Comparison of ENCODE assay signal across 8 cellular contexts in genomic region chr10:8053446-8054242, GRCh38. TPM values are rescaled to one million over a fixed set of nuclear protein-coding genes. Genes with fewer than 3 reads are reported as not detected.
DNase-seq lines count a peak whose midpoint lies in the region; ATAC-seq, FAIRE-seq and TF ChIP-seq lines count a peak whose summit lies in the region.

No MANE protein-coding gene starts in this region.

- no peaks in the 10 kb centered on the region for H3K79me2 ChIP-seq in osteoblast (ENCODE audit: insufficient read depth, low read length)

- H4K20me1 ChIP-seq in osteoblast (ENCODE audit: insufficient read depth, low read length), result no peaks in the 10 kb centered on the region

- no peak for FAIRE-seq in frontal cortex (lab: Jason Lieb, UNC)

- peak overlapping the region; percentile 77 for H3K4me2 ChIP-seq in osteoblast (ENCODE audit: insufficient read depth, low read length)

- peak; percentile 35 for DNase-seq in Panc1 (ENCODE audit: low read depth, low spot score)
- peak; percentile 89 for DNase-seq in activated T-helper 2 cell treated with anti-CD3 and anti-CD28 coated beads, Interferon-gamma antibody, Interleukin-2, Interleukin-4, amounts not matched to agents 10 μg/mL and 5 μg/mL and 100 μg/mL, durations not matched to agents 14 hours and 24 hours and 36 hours (ENCODE audit: low spot score)
- DNase-seq in frontal cortex (ENCODE audit: low spot score in 2 of 2), result peak; percentile 82 to 83
- DNase-seq in osteoblast (ENCODE audit: insufficient read length, low spot score, missing footprints), result peak; percentile 99
- no peak for DNase-seq in thoracic aorta (ENCODE audit: low spot score)

- no peaks in the 10 kb centered on the region for H3K9me3 ChIP-seq in Panc1 (ENCODE audit: control insufficient read depth, insufficient read depth, low read depth, low read length)
- H3K9me3 ChIP-seq in osteoblast (ENCODE audit: low read depth, low read length), result no peaks in the 10 kb centered on the region
- H3K9me3 ChIP-seq in thoracic aorta, result no peaks in the 10 kb centered on the region

- no peaks in the 10 kb centered on the region for H3K36me3 ChIP-seq in Panc1 (ENCODE audit: control insufficient read depth, insufficient read depth, low read length)
- no peaks in the 10 kb centered on the region for H3K36me3 ChIP-seq in osteoblast (ENCODE audit: insufficient read depth, low read length)
- no peaks in the 10 kb centered on the region for H3K36me3 ChIP-seq in thoracic aorta

- H3K4me1 Mint-ChIP-seq in activated T-helper 2 cell treated with anti-CD3 and anti-CD28 coated beads, Interferon-gamma antibody, Interleukin-2, Interleukin-4, amounts not matched to agents 10 μg/mL and 5 μg/mL and 100 μg/mL, durations not matched to agents 14 hours and 24 hours and 36 hours (ENCODE audit: low read depth), result peaks cover 13% of the 10 kb centered on the region

- peak overlapping the region; percentile 95 for H3K27ac Mint-ChIP-seq in activated T-helper 2 cell treated with anti-CD3 and anti-CD28 coated beads, Interferon-gamma antibody, Interleukin-2, Interleukin-4, amounts not matched to agents 10 μg/mL and 5 μg/mL and 100 μg/mL, durations not matched to agents 14 hours and 24 hours and 36 hours

- H3K4me1 ChIP-seq in Panc1 (ENCODE audit: control insufficient read depth, insufficient read depth, low read length) (no peaks in the 10 kb centered on the region), osteoblast (ENCODE audit: insufficient read depth, low read length) (peaks cover 6% of the 10 kb centered on the region), thoracic aorta (ENCODE audit: control insufficient read depth in 1 of 2, low read depth in 2 of 2) (peaks cover 33 to 57% of the 10 kb centered on the region in 2 donors)

- CTCF ChIA-PET in Panc1 (lab: Charles Lee), result no interaction called here

- H3K36me3 Mint-ChIP-seq in activated T-helper 2 cell treated with anti-CD3 and anti-CD28 coated beads, Interferon-gamma antibody, Interleukin-2, Interleukin-4, amounts not matched to agents 10 μg/mL and 5 μg/mL and 100 μg/mL, durations not matched to agents 14 hours and 24 hours and 36 hours (ENCODE audit: low read depth), result peaks cover 79% of the 10 kb centered on the region

- no peaks in the 10 kb centered on the region for H3K9me3 Mint-ChIP-seq in activated T-helper 2 cell treated with anti-CD3 and anti-CD28 coated beads, Interferon-gamma antibody, Interleukin-2, Interleukin-4, amounts not matched to agents 10 μg/mL and 5 μg/mL and 100 μg/mL, durations not matched to agents 14 hours and 24 hours and 36 hours

- POLR2A ChIA-PET in Panc1 (lab: Charles Lee), result no interaction called here

- H2AFZ ChIP-seq in osteoblast (ENCODE audit: low read length), result no peak overlapping the region

- intact Hi-C loops in Panc1 (cut with micrococcal nuclease; ENCODE audit: unreplicated experiment), result no loop called here
- intact Hi-C loops in activated T-helper 2 cell treated with anti-CD3 and anti-CD28 coated beads, Interferon-gamma antibody, Interleukin-2, Interleukin-4, amounts not matched to agents 10 μg/mL and 5 μg/mL and 100 μg/mL, durations not matched to agents 14 hours and 24 hours and 36 hours (cut with micrococcal nuclease), result loop anchor here (1.0 to 10.0 kb wide), 7 partner anchors 12 to 1999 kb away; no protein-coding TSS in a partner anchor

- H3K4me3 ChIP-seq in Panc1 (ENCODE audit: low read depth in 2 of 2, low read length in 2 of 2) (peak overlapping the region; percentile 57 to 94), osteoblast (ENCODE audit: insufficient read depth, low read length) (peak overlapping the region; percentile 54), thoracic aorta (peak overlapping the region; percentile 68)

- H3K27me3 Mint-ChIP-seq in activated T-helper 2 cell treated with anti-CD3 and anti-CD28 coated beads, Interferon-gamma antibody, Interleukin-2, Interleukin-4, amounts not matched to agents 10 μg/mL and 5 μg/mL and 100 μg/mL, durations not matched to agents 14 hours and 24 hours and 36 hours (ENCODE audit: low read depth), result no peaks in the 10 kb centered on the region

- no TSS peak for BruUV-seq in Panc1 (replicated peaks; lab: Mats Ljungman, UMichigan)

- H3K4me3 Mint-ChIP-seq in activated T-helper 2 cell treated with anti-CD3 and anti-CD28 coated beads, Interferon-gamma antibody, Interleukin-2, Interleukin-4, amounts not matched to agents 10 μg/mL and 5 μg/mL and 100 μg/mL, durations not matched to agents 14 hours and 24 hours and 36 hours (ENCODE audit: low read depth), result peak overlapping the region; percentile 89

- H3K27me3 ChIP-seq in Panc1 (ENCODE audit: control insufficient read depth, insufficient read depth, low read length), result no peaks in the 10 kb centered on the region
- peaks cover 79% of the 10 kb centered on the region for H3K27me3 ChIP-seq in osteoblast (ENCODE audit: insufficient read depth, low read length)
- peaks cover 16% of the 10 kb centered on the region for H3K27me3 ChIP-seq in thoracic aorta (replicated peaks; ENCODE audit: insufficient read depth)

- in situ Hi-C loops in Panc1 (cut with HindIII; ENCODE audit: low pct_unique_long_range_greater_than_20kb, low sequenced_read_pairs), result no loop called here

- H3K27ac ChIP-seq in C4-2B (no peak overlapping the region), Panc1 (ENCODE audit: low read length) (peak overlapping the region; percentile 73), osteoblast (ENCODE audit: low read depth, low read length) (no peak overlapping the region), thoracic aorta (no peak overlapping the region)

- TF ChIP-seq CTCF in C4-2B (conservative IDR thresholded peaks at IDR 0.05) (peak; percentile 91), Panc1 (IDR thresholded peaks at IDR 0.05) (peak; percentile 97), osteoblast (IDR thresholded peaks at IDR 0.05; ENCODE audit: extremely low read depth, low read depth, low read length) (no peak), thoracic aorta (IDR thresholded peaks at IDR 0.05) (peak; percentile 61)

- ATAC-seq in GM19324 (IDR thresholded peaks at IDR 0.05; ENCODE audit: low FRiP score, unreplicated experiment) (peak; percentile 69), HG03439 (IDR thresholded peaks at IDR 0.05; ENCODE audit: unreplicated experiment) (peak; percentile 73), Panc1 (peak; percentile 89), thoracic aorta (ENCODE audit: insufficient number of reproducible peaks, low FRiP score, low read depth) (no peak)

RNA-seq across cellular contexts. Expression of gene GATA3, which starts 0.8 kb away (rescaled TPM):
- total RNA-seq in Panc1 (2021; ENCODE audit: unreplicated experiment) (5.9 TPM), frontal cortex (not detected), osteoblast (not detected in 2 replicates), thoracic aorta (not detected)
- polyA plus RNA-seq in Panc1 (2012; ENCODE audit: insufficient read length), result 13.7 TPM
- total RNA-seq in activated T-helper 2 cell treated with anti-CD3 and anti-CD28 coated beads, Interferon-gamma antibody, Interleukin-2, Interleukin-4, amounts not matched to agents 10 μg/mL and 5 μg/mL and 100 μg/mL, durations not matched to agents 14 hours and 24 hours and 36 hours, result 281 and 293 TPM in 2 replicates

Comparison
In these comparisons a context has a peak if more than half of its experiments do, and no peak if none do; other contexts are left out.
1. RNA of gene GATA3, which starts 0.8 kb away (total RNA-seq): 281 to 293 TPM in activated T-helper 2 cell treated with anti-CD3 and anti-CD28 coated beads, Interferon-gamma antibody, Interleukin-2, Interleukin-4, amounts not matched to agents 10 μg/mL and 5 μg/mL and 100 μg/mL, durations not matched to agents 14 hours and 24 hours and 36 hours; 5.9 TPM in Panc1 (single experiment), not detected in frontal cortex (single experiment), not detected in osteoblast and not detected in thoracic aorta; every median in the first group is over 10 times any median in the second.
2. Peak in every context shown above with its lines, with median percentiles within 50 percentile points of each other: H3K4me3 ChIP-seq.